ENCODE assay signal across 10 cellular contexts in the genomic region with DNA sequence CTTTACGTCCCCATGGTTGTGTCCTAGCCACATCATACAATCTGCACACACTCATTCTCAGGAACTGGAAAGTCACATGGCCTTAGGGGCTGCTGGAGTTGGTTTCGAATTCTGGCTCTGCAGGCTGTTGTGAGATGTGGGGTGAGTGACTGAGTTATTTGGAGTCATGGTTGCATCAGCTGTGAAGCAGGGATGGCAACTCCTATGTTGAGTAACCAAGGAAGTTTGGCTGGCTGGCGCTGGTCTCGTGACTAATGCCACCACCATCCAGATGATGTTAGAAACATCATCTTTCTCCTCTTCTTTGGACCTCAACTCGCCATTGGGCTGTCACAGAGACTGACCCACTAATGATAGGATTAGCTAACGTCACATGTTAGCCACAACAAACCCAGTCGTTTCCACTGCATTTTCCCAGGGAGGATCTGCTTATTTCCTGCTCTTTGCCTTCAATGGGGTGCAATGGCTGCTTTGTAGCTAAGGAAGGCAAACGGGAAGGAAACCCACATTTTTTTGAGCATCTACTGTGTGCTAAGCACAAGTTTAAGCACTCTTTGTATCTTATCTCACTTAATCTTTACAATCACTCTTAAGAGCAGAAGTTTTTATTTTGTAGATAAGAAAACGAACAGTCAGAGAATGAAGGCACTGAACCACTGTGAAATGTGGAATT.
DNase-seq lines count a peak whose midpoint lies in the region; ATAC-seq, FAIRE-seq and TF ChIP-seq lines count a peak whose summit lies in the region.
"Had no signal": no experiment of that assay in that cellular context is flagged by ENCODE, and none has a peak within 500 bp of the region (broad histone marks: within the 10 kb centered on the region; RNA-seq: fewer than 3 reads in every experiment).

No MANE protein-coding gene starts in this region.

- CTCF ChIA-PET in activated CD4-positive, alpha-beta T cell treated with anti-CD3 and anti-CD28 coated beads for 36 hours (lab: Charles Lee) = interaction anchor here (0.7 to 2.1 kb wide), 2 partner anchors 9 to 69 kb away, joined by 3 to 8 read pairs; no protein-coding TSS in a partner anchor
- CTCF ChIA-PET in PC-3 (lab: Charles Lee) = no interaction called here
- CTCF ChIA-PET in endothelial cell of umbilical vein (lab: Charles Lee) = interaction anchor here (1.8 kb wide), 1 partner anchor 9 kb away, joined by 9 read pairs; no protein-coding TSS in a partner anchor

- peak overlapping the region; percentile 45 for H2AFZ ChIP-seq in PC-3 (ENCODE audit: low read length)
- H2AFZ ChIP-seq in endothelial cell of umbilical vein (ENCODE audit: low read depth, low read length) = no peak overlapping the region

- no peaks in the 10 kb centered on the region for H3K9me3 ChIP-seq in PC-3 (ENCODE audit: low read length)
- no peaks in the 10 kb centered on the region for H3K9me3 ChIP-seq in endothelial cell of umbilical vein (replicated peaks; ENCODE audit: control insufficient read depth, insufficient read depth, low read length)
- no peaks in the 10 kb centered on the region for H3K9me3 ChIP-seq in esophagus squamous epithelium

- H3K36me3 Mint-ChIP-seq in activated CD4-positive, alpha-beta T cell treated with anti-CD3 and anti-CD28 coated beads for 36 hours (ENCODE audit: low read depth) = no peaks in the 10 kb centered on the region

- TF ChIP-seq CTCF in PC-3 (conservative IDR thresholded peaks at IDR 0.05; ENCODE audit: low read depth, low read length) (no peak), endothelial cell of umbilical vein (IDR thresholded peaks at IDR 0.05; ENCODE audit: extremely low read depth in 1 of 2, insufficient read depth in 1 of 2, low read depth in 1 of 2, low read length in 2 of 2) (no peak), esophagus squamous epithelium (IDR thresholded peaks at IDR 0.05) (no peak)

- no peaks in the 10 kb centered on the region for H3K9me1 ChIP-seq in endothelial cell of umbilical vein (replicated peaks; ENCODE audit: control insufficient read depth, extremely low read depth, insufficient read depth, low read length)

- BruUV-seq in PC-3 (replicated peaks; lab: Mats Ljungman, UMichigan) = TSS peak; percentile 94
- BruUV-seq in endothelial cell of umbilical vein (replicated peaks; lab: Mats Ljungman, UMichigan) = no TSS peak

- POLR2A ChIA-PET in activated CD4-positive, alpha-beta T cell treated with anti-CD3 and anti-CD28 coated beads for 36 hours (lab: Charles Lee) = interaction anchor here (1.3 kb wide), 1 partner anchor 50 kb away, joined by 3 read pairs; no protein-coding TSS in a partner anchor
- POLR2A ChIA-PET in PC-3 (lab: Charles Lee; ENCODE audit: unreplicated experiment) (interaction anchor here (0.7 kb wide), 1 partner anchor 187 kb away, joined by 3 read pairs; no protein-coding TSS in a partner anchor), endothelial cell of umbilical vein (lab: Charles Lee) (no interaction called here)

- H3K4me1 ChIP-seq in PC-3 (ENCODE audit: insufficient read depth, low read length) = peaks cover 16% of the 10 kb centered on the region
- H3K4me1 ChIP-seq in endothelial cell of umbilical vein (ENCODE audit: control insufficient read depth, extremely low read depth, insufficient read depth, low read length) = no peaks in the 10 kb centered on the region
- peaks cover 0 to 8% (median 0%) of the 10 kb centered on the region in 3 donors for H3K4me1 ChIP-seq in esophagus squamous epithelium

- 31 to 66% methylated on average over 9 of the region's 9 CpGs for WGBS in esophagus squamous epithelium, 2 donors

- TF ChIP-seq POLR2A in endothelial cell of umbilical vein (IDR thresholded peaks at IDR 0.05; ENCODE audit: low read depth, low read length) = no peak
- TF ChIP-seq POLR2A in esophagus squamous epithelium (IDR thresholded peaks at IDR 0.05) = no peak

- intact Hi-C loops in activated CD4-positive, alpha-beta T cell treated with anti-CD3 and anti-CD28 coated beads for 36 hours (cut with DNase I, micrococcal nuclease) = loop anchor here in 1 of 2 experiments (5.0 kb wide), 2 partner anchors 91 to 139 kb away; a partner anchor contains a TSS
- intact Hi-C loops in PC-3 (cut with micrococcal nuclease) (loop anchor here (2.0 to 5.0 kb wide), 2 partner anchors 49 to 91 kb away; a partner anchor contains a TSS), endothelial cell of umbilical vein (cut with micrococcal nuclease) (no loop called here), esophagus squamous epithelium (cut with DNase I) (no loop called here)

- ATAC-seq in activated CD4-positive, alpha-beta T cell treated with anti-CD3 and anti-CD28 coated beads for 36 hours = peak; percentile 96
- ATAC-seq in PC-3 (peak; percentile 97), HG02678 (IDR thresholded peaks at IDR 0.05; ENCODE audit: unreplicated experiment) (no peak)

- no peaks in the 10 kb centered on the region for H4K20me1 ChIP-seq in PC-3 (ENCODE audit: low read length)
- no peaks in the 10 kb centered on the region for H4K20me1 ChIP-seq in endothelial cell of umbilical vein (replicated peaks; ENCODE audit: control insufficient read depth, extremely low read depth, insufficient read depth, low read length)

- H3K36me3 ChIP-seq in PC-3 (ENCODE audit: low read depth, low read length) (no peaks in the 10 kb centered on the region), endothelial cell of umbilical vein (ENCODE audit: control insufficient read depth in 2 of 2, extremely low read depth in 1 of 2, insufficient read depth in 2 of 2, low read length in 2 of 2) (peaks cover 15 to 33% of the 10 kb centered on the region in 2 experiments), esophagus squamous epithelium (peaks cover 6 to 74% (median 10%) of the 10 kb centered on the region in 3 donors)

- peak overlapping the region; percentile 79 for H3K27ac ChIP-seq in PC-3 (ENCODE audit: low read length)
- H3K27ac ChIP-seq in endothelial cell of umbilical vein (ENCODE audit: insufficient read depth, low read depth, low read length) = no peak overlapping the region
- H3K27ac ChIP-seq in esophagus squamous epithelium = peak overlapping the region in 1 of 4 donors; percentile 14
- H3K27ac ChIP-seq: 22Rv1, SK-N-MC had no signal

- peak overlapping the region; percentile 16; the same call in 1 of the 2 replicates for H3K9ac ChIP-seq in PC-3 (ENCODE audit: low read length)
- no peak overlapping the region for H3K9ac ChIP-seq in endothelial cell of umbilical vein (replicated peaks; ENCODE audit: extremely low read depth, insufficient read depth, low read length)

- peak overlapping the region; percentile 88 for H3K27ac Mint-ChIP-seq in activated CD4-positive, alpha-beta T cell treated with anti-CD3 and anti-CD28 coated beads for 36 hours

- H3K4me3 Mint-ChIP-seq in activated CD4-positive, alpha-beta T cell treated with anti-CD3 and anti-CD28 coated beads for 36 hours = no peak overlapping the region

- H3K4me3 ChIP-seq in PC-3 (ENCODE audit: low read length) (no peak overlapping the region), endothelial cell of umbilical vein (replicated peaks in 1 of 3; ENCODE audit: insufficient read depth in 1 of 3, low read depth in 1 of 3, low read length in 3 of 3) (no peak overlapping the region), esophagus squamous epithelium (no peak overlapping the region)
- H3K4me3 ChIP-seq: SK-N-MC had no signal

- H3K27me3 ChIP-seq in PC-3 (ENCODE audit: low read length) = no peaks in the 10 kb centered on the region
- H3K27me3 ChIP-seq in endothelial cell of umbilical vein (ENCODE audit: control insufficient read depth in 2 of 2, insufficient read depth in 2 of 2, low read length in 2 of 2) = no peaks in the 10 kb centered on the region
- no peaks in the 10 kb centered on the region for H3K27me3 ChIP-seq in esophagus squamous epithelium

- no peaks in the 10 kb centered on the region for H3F3A ChIP-seq in PC-3 (ENCODE audit: low read length, unreplicated experiment)

- no peak for FAIRE-seq in endothelial cell of umbilical vein (lab: Jason Lieb, UNC)

- peaks cover 2% of the 10 kb centered on the region for H3K27me3 Mint-ChIP-seq in activated CD4-positive, alpha-beta T cell treated with anti-CD3 and anti-CD28 coated beads for 36 hours

- H3K4me2 ChIP-seq in PC-3 (ENCODE audit: low read length) (peak overlapping the region; percentile 49), endothelial cell of umbilical vein (ENCODE audit: insufficient read depth, low read length) (no peak overlapping the region)

- H3K79me2 ChIP-seq in PC-3 (ENCODE audit: low read length) (no peaks in the 10 kb centered on the region), endothelial cell of umbilical vein (ENCODE audit: control insufficient read depth, insufficient read depth, low read length) (no peaks in the 10 kb centered on the region)

- H3K9me3 Mint-ChIP-seq in activated CD4-positive, alpha-beta T cell treated with anti-CD3 and anti-CD28 coated beads for 36 hours (ENCODE audit: low read depth) = peaks cover 1% of the 10 kb centered on the region

- no peaks in the 10 kb centered on the region for H3K9me2 ChIP-seq in PC-3 (replicated peaks; ENCODE audit: low read length)

- dilution Hi-C loops in endothelial cell of umbilical vein (cut with MboI; ENCODE audit: extremely low pct_ligation_motif_present, low sequenced_read_pairs) = no loop called here

- peaks cover 11% of the 10 kb centered on the region for H3K4me1 Mint-ChIP-seq in activated CD4-positive, alpha-beta T cell treated with anti-CD3 and anti-CD28 coated beads for 36 hours

- DNase-seq in activated CD4-positive, alpha-beta T cell treated with anti-CD3 and anti-CD28 coated beads for 36 hours = peak; percentile 83
- no peak for DNase-seq in activated CD4-positive, alpha-beta T cell treated with anti-CD3 and anti-CD28 coated beads for 1 hour
- peak; percentile 98 for DNase-seq in PC-3
- peak; percentile 40 for DNase-seq in endothelial cell of umbilical vein (ENCODE audit: low read depth, low spot score)
- DNase-seq in stimulated activated CD8-positive, alpha-beta memory T cell treated with anti-CD3 and anti-CD28 coated beads, Interleukin-4, amount 100 ng/mL, for 48 hours = peak; percentile 29
- no peak for DNase-seq in NCI-H128 (lab: John Stamatoyannopoulos, UW; ENCODE audit: unreplicated experiment)
- no peak for DNase-seq in esophagus squamous epithelium (lab: John Stamatoyannopoulos, UW)

TF ChIP-seq in endothelial cell of umbilical vein, 7 proteins besides CTCF, POLR2A, EP300 and RAD21:
- TF ChIP-seq JUN (IDR thresholded peaks at IDR 0.05; ENCODE audit: borderline replicate concordance, insufficient read depth, insufficient read length, low read depth) = peak; percentile 32
- no peak for TF ChIP-seq POLR2AphosphoS5 (IDR thresholded peaks at IDR 0.05; ENCODE audit: insufficient read depth, low read depth, low read length)

Comparison
In these comparisons a context has a peak if more than half of its experiments do, and no peak if none do; other contexts are left out.
1. DNase-seq: peak in activated CD4-positive, alpha-beta T cell treated with anti-CD3 and anti-CD28 coated beads for 36 hours (single experiment), PC-3 (single experiment), endothelial cell of umbilical vein (single experiment) and stimulated activated CD8-positive, alpha-beta memory T cell treated with anti-CD3 and anti-CD28 coated beads, Interleukin-4, amount 100 ng/mL, for 48 hours (single experiment); none in activated CD4-positive, alpha-beta T cell treated with anti-CD3 and anti-CD28 coated beads for 1 hour (single experiment), NCI-H128 (single experiment) and esophagus squamous epithelium (single experiment).